ENCODE assay signal across 1 cellular context in genomic region chr16:57645691-57646387, GRCh38.
TF ChIP-seq lines count a peak whose summit lies in the region.

No MANE protein-coding gene starts in this region.

TF ChIP-seq in HepG2, 621 proteins besides CTCF, POLR2A, EP300 and RAD21:
- TF ChIP-seq ZNF652 (CRISPR knock-in tag; IDR thresholded peaks at IDR 0.05; ENCODE audit: borderline replicate concordance, low read depth) (peak; percentile 79), FOSL2 (CRISPR knock-in tag; IDR thresholded peaks at IDR 0.05) (0 out of 2 replicates have a peak, but pooled peaks have one; percentile 8), TRIM24 (CRISPR knock-in tag; IDR thresholded peaks at IDR 0.05) (no peak), SALL1 (CRISPR knock-in tag; IDR thresholded peaks at IDR 0.05) (peak; percentile 15; the same call in 1 of the 2 replicates), ZNF263 (CRISPR knock-in tag; IDR thresholded peaks at IDR 0.05) (peak; percentile 43; the same call in 1 of the 2 replicates)
